ENCODE assay signal across 1 cellular context in genomic region chrX:47749185-47749967, GRCh38.
TF ChIP-seq lines count a peak whose summit lies in the region.

No MANE protein-coding gene starts in this region.

TF ChIP-seq in GM12878, 131 proteins besides CTCF, POLR2A, EP300 and RAD21 (continued from another document):
- TF ChIP-seq ATF3 (IDR thresholded peaks at IDR 0.05; ENCODE audit: borderline replicate concordance, extremely low read depth, low read depth, low read length) (no peak), RFX5 (IDR thresholded peaks at IDR 0.05; ENCODE audit: low read depth, low read length) (no peak), FOXK2 (IDR thresholded peaks at IDR 0.05) (no peak), TBL1XR1 (IDR thresholded peaks at IDR 0.05; ENCODE audit: low read depth, low read length) (no peak), IRF4 (IDR thresholded peaks at IDR 0.05; ENCODE audit: low read depth, low read length) (no peak)
